Comparison of ENCODE assay signal across 1 cellular context in the genomic region with DNA sequence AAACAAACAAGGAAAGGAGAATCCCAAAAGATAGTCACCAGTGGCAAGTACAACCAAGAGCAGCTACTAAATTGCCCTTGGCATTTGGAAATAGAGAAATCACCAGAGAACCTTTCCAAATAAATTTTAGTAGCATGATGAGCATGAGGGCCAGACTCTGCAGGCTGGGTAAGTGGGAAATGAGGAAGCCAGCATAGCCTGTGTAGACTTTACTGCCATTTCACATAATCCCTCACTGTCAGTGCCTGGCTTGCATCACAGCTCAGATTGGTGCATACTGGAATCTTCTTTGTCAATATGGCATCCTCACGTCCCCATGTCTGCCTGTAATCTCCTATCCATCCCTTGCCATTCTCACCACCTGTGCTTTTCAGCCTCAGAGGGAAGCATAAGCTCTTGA.
TF ChIP-seq lines count a peak whose summit lies in the region.

No MANE protein-coding gene starts in this region.

TF ChIP-seq in K562, 482 proteins besides CTCF, POLR2A, EP300 and RAD21:
- 0 out of 2 replicates have a peak, but pooled peaks have one; percentile 25 for TF ChIP-seq SPI1 (IDR thresholded peaks at IDR 0.05; ENCODE audit: borderline replicate concordance, low read depth, low read length)
- TF ChIP-seq, protein P1, sequence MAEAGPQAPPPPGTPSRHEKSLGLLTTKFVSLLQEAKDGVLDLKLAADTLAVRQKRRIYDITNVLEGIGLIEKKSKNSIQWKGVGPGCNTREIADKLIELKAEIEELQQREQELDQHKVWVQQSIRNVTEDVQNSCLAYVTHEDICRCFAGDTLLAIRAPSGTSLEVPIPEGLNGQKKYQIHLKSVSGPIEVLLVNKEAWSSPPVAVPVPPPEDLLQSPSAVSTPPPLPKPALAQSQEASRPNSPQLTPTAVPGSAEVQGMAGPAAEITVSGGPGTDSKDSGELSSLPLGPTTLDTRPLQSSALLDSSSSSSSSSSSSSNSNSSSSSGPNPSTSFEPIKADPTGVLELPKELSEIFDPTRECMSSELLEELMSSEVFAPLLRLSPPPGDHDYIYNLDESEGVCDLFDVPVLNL (CRISPR knock-in tag; IDR thresholded peaks at IDR 0.05; ENCODE audit: low read depth), result no peak
